ENCODE assay signal across 8 cellular contexts in genomic region chr17:67157732-67158639, GRCh38.
DNase-seq lines count a peak whose midpoint lies in the region; ATAC-seq and TF ChIP-seq lines count a peak whose summit lies in the region.

No MANE protein-coding gene starts in this region.

- H3K36me3 Mint-ChIP-seq in brain (peaks cover 46% of the 10 kb centered on the region), glutamatergic neuron (ENCODE audit: unreplicated experiment) (no peaks in the 10 kb centered on the region)

- no peak overlapping the region for H3K4me2 ChIP-seq in mesendoderm (ENCODE audit: low read length)

- no peak overlapping the region for H3K9ac ChIP-seq in mesendoderm (ENCODE audit: low read length)

- H3K9me3 ChIP-seq in right atrium auricular region: no peaks in the 10 kb centered on the region

- CTCF ChIA-PET in HEK293T (lab: Yijun Ruan, JAX): interaction anchor here (1.0 to 1.1 kb wide), 2 partner anchors 9 kb away, joined by 3 to 4 read pairs; no protein-coding TSS in a partner anchor

- H3K27me3 ChIP-seq in right atrium auricular region: no peaks in the 10 kb centered on the region
- no peaks in the 10 kb centered on the region for H3K27me3 ChIP-seq in mesendoderm (ENCODE audit: insufficient read depth, low read length, poor library complexity)

- intact Hi-C loops in Right ventricle myocardium superior (cut with DNase I): no loop called here

- no peak overlapping the region for H2AK5ac ChIP-seq in mesendoderm (ENCODE audit: low read length)

- no peaks in the 10 kb centered on the region for H3K27me3 Mint-ChIP-seq in brain
- H3K27me3 Mint-ChIP-seq in glutamatergic neuron (ENCODE audit: unreplicated experiment): no peaks in the 10 kb centered on the region

- H2BK15ac ChIP-seq in mesendoderm (replicated peaks; ENCODE audit: low read depth): no peak overlapping the region

- no peak overlapping the region for H4K8ac ChIP-seq in mesendoderm (ENCODE audit: low read depth, low read length)

- H3K4ac ChIP-seq in mesendoderm (ENCODE audit: low read depth, low read length): no peak overlapping the region

- peak; percentile 71 for ATAC-seq in Right ventricle myocardium superior (ENCODE audit: poor library complexity)

- peaks cover 12% of the 10 kb centered on the region for H3K36me3 ChIP-seq in right atrium auricular region
- peaks cover 1% of the 10 kb centered on the region for H3K36me3 ChIP-seq in mesendoderm (ENCODE audit: control insufficient read depth, insufficient read depth, low read length)

- no peak overlapping the region for H4K5ac ChIP-seq in mesendoderm (ENCODE audit: low read length)

- H3K18ac ChIP-seq in mesendoderm (ENCODE audit: low read length): no peak overlapping the region

- H3K27ac ChIP-seq in right atrium auricular region: no peak overlapping the region
- no peak overlapping the region for H3K27ac ChIP-seq in mesendoderm (ENCODE audit: low read depth, low read length)

- no peaks in the 10 kb centered on the region for H3K79me1 ChIP-seq in mesendoderm (ENCODE audit: low read length)

- H2BK120ac ChIP-seq in mesendoderm (ENCODE audit: low read depth, low read length): no peak overlapping the region

- H3K4me1 Mint-ChIP-seq in brain: peaks cover 14% of the 10 kb centered on the region
- peaks cover 16% of the 10 kb centered on the region for H3K4me1 Mint-ChIP-seq in glutamatergic neuron (ENCODE audit: low read depth, unreplicated experiment)

- H3K4me1 ChIP-seq in right atrium auricular region: no peaks in the 10 kb centered on the region
- no peaks in the 10 kb centered on the region for H3K4me1 ChIP-seq in mesendoderm (ENCODE audit: control insufficient read depth, low read depth, low read length)

- H2BK5ac ChIP-seq in mesendoderm (ENCODE audit: low read length): no peak overlapping the region

- H3K79me2 ChIP-seq in mesendoderm (ENCODE audit: control insufficient read depth, insufficient read depth, low read length): no peaks in the 10 kb centered on the region

- H3K56ac ChIP-seq in mesendoderm (ENCODE audit: low read length): no peak overlapping the region

- H3K9me3 Mint-ChIP-seq in brain (peaks cover 3 to 16% (median 7%) of the 10 kb centered on the region in 5 experiments), glutamatergic neuron (ENCODE audit: unreplicated experiment) (peaks cover 1% of the 10 kb centered on the region)

- no peak overlapping the region for H3K23ac ChIP-seq in mesendoderm (ENCODE audit: low read length)

- H3K4me3 Mint-ChIP-seq in brain: no peak overlapping the region
- H3K4me3 Mint-ChIP-seq in glutamatergic neuron (ENCODE audit: unreplicated experiment): no peak overlapping the region

- DNase-seq in Right ventricle myocardium superior: no peak
- no peak for DNase-seq in right atrium auricular region (ENCODE audit: low spot score)
- peak; percentile 17 for DNase-seq in NCI-H226
- peak; percentile 63 for DNase-seq in mesendoderm
- no peak for DNase-seq in SHP77 treated with DMSO at 0.1 percent for 48 hours (lab: John Stamatoyannopoulos, UW)
- no peak for DNase-seq in glutamatergic neuron
- no peak for DNase-seq in HEK293T (ENCODE audit: extremely low spot score)

- H3K27ac Mint-ChIP-seq in brain (peak overlapping the region in 3 of 5 experiments; percentile 20 to 53 (median 45)), glutamatergic neuron (ENCODE audit: unreplicated experiment) (no peak overlapping the region)

- H3K4me3 ChIP-seq in right atrium auricular region (no peak overlapping the region), mesendoderm (ENCODE audit: low read length) (no peak overlapping the region)

- POLR2A ChIA-PET in HEK293T (lab: Yijun Ruan, JAX): no interaction called here

- peak in 1 of 2 donors; percentile 44 for TF ChIP-seq CTCF in right atrium auricular region (IDR thresholded peaks at IDR 0.05)
- TF ChIP-seq CTCF in brain (conservative IDR thresholded peaks at IDR 0.05): peak; percentile 48 to 51
- TF ChIP-seq CTCF in glutamatergic neuron (IDR thresholded peaks at IDR 0.05; ENCODE audit: partially characterized antibody, unreplicated experiment): no peak

TF ChIP-seq in HEK293T, 16 proteins besides CTCF, POLR2A, EP300 and RAD21:
- TF ChIP-seq ZNF384 (IDR thresholded peaks at IDR 0.05) (no peak), L3MBTL2 (conservative IDR thresholded peaks at IDR 0.05) (no peak)

Comparison
In these comparisons a context has a peak if more than half of its experiments do, and no peak if none do; other contexts are left out.
1. DNase-seq: peak in NCI-H226 (single experiment) and mesendoderm (single experiment); none in Right ventricle myocardium superior (single experiment), right atrium auricular region (single experiment), SHP77 treated with DMSO at 0.1 percent for 48 hours (single experiment), glutamatergic neuron (single experiment) and HEK293T (single experiment).